1 cellular context compared by ENCODE assay signal in genomic region chr11:9037046-9037780, GRCh38.
TF ChIP-seq lines count a peak whose summit lies in the region.

No MANE protein-coding gene starts in this region.

TF ChIP-seq in WTC11, 78 proteins besides CTCF, POLR2A, EP300 and RAD21 (continued from another document):
- no peak for TF ChIP-seq AFF4 (CRISPR knock-in tag; IDR thresholded peaks at IDR 0.05; ENCODE audit: borderline replicate concordance)
- no peak for TF ChIP-seq RORB (CRISPR knock-in tag; IDR thresholded peaks at IDR 0.05)
- no peak for TF ChIP-seq SMAD3 (CRISPR knock-in tag; IDR thresholded peaks at IDR 0.05; ENCODE audit: borderline replicate concordance)
- no peak for TF ChIP-seq MLX (CRISPR knock-in tag; IDR thresholded peaks at IDR 0.05)
- no peak for TF ChIP-seq IRF2 (CRISPR knock-in tag; IDR thresholded peaks at IDR 0.05; ENCODE audit: borderline replicate concordance, low read depth)
- no peak for TF ChIP-seq OVOL2 (CRISPR knock-in tag; IDR thresholded peaks at IDR 0.05; ENCODE audit: borderline replicate concordance)
TF ChIP-seq in WTC11: peak in this region for 0.
